1 cellular context compared by ENCODE assay signal in the genomic region with DNA sequence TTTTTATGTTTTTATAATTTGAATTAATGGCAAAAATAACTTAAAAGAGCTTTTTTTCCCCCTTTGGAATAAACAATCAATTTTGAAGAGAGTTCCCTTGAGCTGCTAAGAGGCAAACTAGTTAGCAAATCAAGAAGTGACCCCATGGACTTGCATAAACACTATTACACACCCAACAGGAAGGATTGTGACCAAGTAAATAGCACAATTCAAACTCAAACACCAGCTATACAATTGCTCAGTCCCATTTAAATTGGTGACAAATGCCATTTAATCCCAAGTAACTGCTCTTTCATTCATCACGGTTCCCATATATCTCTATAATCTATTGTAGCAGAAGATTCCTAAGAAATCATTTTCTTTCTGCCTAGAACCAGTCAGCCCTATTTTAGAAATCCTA.
A peak's percentile ranks its signal among the peaks of the same experiment; 100 is the strongest.
TF ChIP-seq lines count a peak whose summit lies in the region.

No MANE protein-coding gene starts in this region.

TF ChIP-seq in K562, 482 proteins besides CTCF, POLR2A, EP300 and RAD21 (continued from another document):
- TF ChIP-seq, protein P1, sequence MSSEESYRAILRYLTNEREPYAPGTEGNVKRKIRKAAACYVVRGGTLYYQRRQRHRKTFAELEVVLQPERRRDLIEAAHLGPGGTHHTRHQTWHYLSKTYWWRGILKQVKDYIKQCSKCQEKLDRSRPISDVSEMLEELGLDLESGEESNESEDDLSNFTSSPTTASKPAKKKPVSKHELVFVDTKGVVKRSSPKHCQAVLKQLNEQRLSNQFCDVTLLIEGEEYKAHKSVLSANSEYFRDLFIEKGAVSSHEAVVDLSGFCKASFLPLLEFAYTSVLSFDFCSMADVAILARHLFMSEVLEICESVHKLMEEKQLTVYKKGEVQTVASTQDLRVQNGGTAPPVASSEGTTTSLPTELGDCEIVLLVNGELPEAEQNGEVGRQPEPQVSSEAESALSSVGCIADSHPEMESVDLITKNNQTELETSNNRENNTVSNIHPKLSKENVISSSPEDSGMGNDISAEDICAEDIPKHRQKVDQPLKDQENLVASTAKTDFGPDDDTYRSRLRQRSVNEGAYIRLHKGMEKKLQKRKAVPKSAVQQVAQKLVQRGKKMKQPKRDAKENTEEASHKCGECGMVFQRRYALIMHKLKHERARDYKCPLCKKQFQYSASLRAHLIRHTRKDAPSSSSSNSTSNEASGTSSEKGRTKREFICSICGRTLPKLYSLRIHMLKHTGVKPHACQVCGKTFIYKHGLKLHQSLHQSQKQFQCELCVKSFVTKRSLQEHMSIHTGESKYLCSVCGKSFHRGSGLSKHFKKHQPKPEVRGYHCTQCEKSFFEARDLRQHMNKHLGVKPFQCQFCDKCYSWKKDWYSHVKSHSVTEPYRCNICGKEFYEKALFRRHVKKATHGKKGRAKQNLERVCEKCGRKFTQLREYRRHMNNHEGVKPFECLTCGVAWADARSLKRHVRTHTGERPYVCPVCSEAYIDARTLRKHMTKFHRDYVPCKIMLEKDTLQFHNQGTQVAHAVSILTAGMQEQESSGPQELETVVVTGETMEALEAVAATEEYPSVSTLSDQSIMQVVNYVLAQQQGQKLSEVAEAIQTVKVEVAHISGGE (CRISPR knock-in tag; IDR thresholded peaks at IDR 0.05) = peak in 1 of 3 experiments; percentile 70; a peak in 1 of 6 replicates
- no peak for TF ChIP-seq LEF1 (IDR thresholded peaks at IDR 0.05)
- TF ChIP-seq TGIF2 (CRISPR knock-in tag; IDR thresholded peaks at IDR 0.05) = no peak
- no peak for TF ChIP-seq YY1 (IDR thresholded peaks at IDR 0.05; ENCODE audit: borderline replicate concordance in 1 of 3, control insufficient read depth in 1 of 3, extremely low read depth in 1 of 3, insufficient read depth in 3 of 3, insufficient read length in 1 of 3, insufficient replicate concordance in 2 of 3, low read depth in 1 of 3, low read length in 2 of 3)
